ENCODE assay signal across 21 cellular contexts in the genomic region with DNA sequence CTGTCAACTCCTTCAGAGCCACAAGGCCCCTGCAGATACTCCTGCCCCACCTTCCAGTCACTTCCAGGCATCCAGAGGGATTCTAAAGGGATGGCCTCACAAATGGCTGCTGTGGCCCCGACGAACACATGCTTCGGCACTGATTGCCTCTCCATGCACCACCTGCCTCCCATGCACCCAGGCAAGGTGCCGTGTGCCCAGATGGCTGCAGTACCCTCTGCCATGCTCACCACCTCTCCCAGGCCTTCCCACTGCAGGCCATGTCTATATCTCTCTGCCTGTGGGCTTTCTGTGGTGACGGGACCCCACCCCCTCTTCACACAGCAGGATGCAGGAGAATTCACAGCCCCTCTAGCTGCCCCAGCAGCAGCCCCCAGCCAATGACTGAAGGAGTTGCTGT. TPM values are rescaled to one million over a fixed set of nuclear protein-coding genes. Genes with fewer than 3 reads are reported as not detected.
DNase-seq lines count a peak whose midpoint lies in the region; ATAC-seq, FAIRE-seq and TF ChIP-seq lines count a peak whose summit lies in the region.
"Had no signal": no experiment of that assay in that cellular context is flagged by ENCODE, and none has a peak within 500 bp of the region (broad histone marks: within the 10 kb centered on the region; RNA-seq: fewer than 3 reads in every experiment).

No MANE protein-coding gene starts in this region.

- no peak overlapping the region for H3K56ac ChIP-seq in IMR-90 (ENCODE audit: extremely low read depth, insufficient read depth, low read length)

- H3K36me3 ChIP-seq in IMR-90 (ENCODE audit: control insufficient read depth, insufficient read depth, low read length) (no peaks in the 10 kb centered on the region), neuronal stem cell (replicated peaks in 1 of 2; ENCODE audit: control insufficient read depth in 2 of 2, insufficient read depth in 2 of 2, low read length in 2 of 2) (no peaks in the 10 kb centered on the region)

- no peak overlapping the region for H3K9ac ChIP-seq in IMR-90 (ENCODE audit: low read depth, low read length)
- no peak overlapping the region for H3K9ac ChIP-seq in neuronal stem cell (ENCODE audit: low read depth, low read length, poor library complexity)
- H3K9ac ChIP-seq: GM23248 had no signal

- H2BK12ac ChIP-seq in neuronal stem cell (ENCODE audit: low read length): no peak overlapping the region

- in situ Hi-C loops in IMR-90 (cut with MboI; ENCODE audit: low sequenced_read_pairs): no loop called here

- H2AFZ ChIP-seq in IMR-90 (replicated peaks; ENCODE audit: low read length, poor library complexity): peak overlapping the region; percentile 43
- no peak overlapping the region for H2AFZ ChIP-seq in neuronal stem cell (ENCODE audit: low read length)
- H2AFZ ChIP-seq: GM23248 had no signal

- no peaks in the 10 kb centered on the region for H3K9me1 ChIP-seq in IMR-90 (ENCODE audit: insufficient read depth, low read length)

- H3K9me3 ChIP-seq in IMR-90 (ENCODE audit: control insufficient read depth, insufficient read depth, low read length) (no peaks in the 10 kb centered on the region), neuronal stem cell (replicated peaks in 1 of 2; ENCODE audit: control insufficient read depth in 2 of 2, insufficient read depth in 1 of 2, low read depth in 1 of 2, low read length in 2 of 2) (no peaks in the 10 kb centered on the region)

- TF ChIP-seq POLR2A in IMR-90 (IDR thresholded peaks at IDR 0.05; ENCODE audit: low read depth, low read length): no peak

- H3K14ac ChIP-seq in IMR-90 (replicated peaks; ENCODE audit: low read depth, low read length) (no peak overlapping the region), neuronal stem cell (ENCODE audit: low read length) (no peak overlapping the region)

- intact Hi-C loops in IMR-90 (cut with micrococcal nuclease): no loop called here
- intact Hi-C loops in left ventricle myocardium superior (cut with micrococcal nuclease): no loop called here

- no peaks in the 10 kb centered on the region for H3K4me1 ChIP-seq in IMR-90 (ENCODE audit: control insufficient read depth, insufficient read depth, low read length)
- peaks cover 0 to 1% of the 10 kb centered on the region in 2 donors for H3K4me1 ChIP-seq in neuronal stem cell (ENCODE audit: control insufficient read depth in 2 of 2, insufficient read depth in 1 of 2, low read depth in 1 of 2, low read length in 2 of 2)

- H3K18ac ChIP-seq in IMR-90 (ENCODE audit: low read depth, low read length): no peak overlapping the region
- H3K18ac ChIP-seq in neuronal stem cell (ENCODE audit: low read length): peak overlapping the region; percentile 58

- H4K91ac ChIP-seq in IMR-90 (ENCODE audit: insufficient read depth, low read depth, low read length) (no peak overlapping the region), neuronal stem cell (ENCODE audit: low read depth, low read length, poor library complexity) (no peak overlapping the region)

- no peaks in the 10 kb centered on the region for H4K20me1 ChIP-seq in IMR-90 (ENCODE audit: insufficient read depth, low read length)

- no peak overlapping the region for H2BK5ac ChIP-seq in IMR-90 (ENCODE audit: low read depth, low read length, poor library complexity, severe bottlenecking)
- H2BK5ac ChIP-seq in neuronal stem cell (ENCODE audit: low read length): no peak overlapping the region

- H2BK20ac ChIP-seq in IMR-90 (ENCODE audit: low read depth, low read length): no peak overlapping the region

- DNase-seq in HTR-8/SVneo (ENCODE audit: insufficient read length, low spot score) (no peak), IMR-90 (no peak), left ventricle myocardium superior (no peak), neuronal stem cell (ENCODE audit: low spot score) (no peak), T-helper 1 cell (no peak), GM20000 (ENCODE audit: low spot score) (no peak)
- DNase-seq: C1 segment of cervical spinal cord; Calu3; CD4-positive, alpha-beta memory T cell; COR-L47; DMS53; DMS79 treated with DMSO at 0.1 percent for 48 hours; GF-D8; GM23248; H7; HCEC 1CT had no signal

- no peak for TF ChIP-seq RAD21 in IMR-90 (IDR thresholded peaks at IDR 0.05; ENCODE audit: low read length)

- POLR2A ChIA-PET in IMR-90 (lab: Charles Lee; ENCODE audit: unreplicated experiment): no interaction called here

- H3K4me3 ChIP-seq in IMR-90 (ENCODE audit: insufficient read depth, low read depth, low read length) (no peak overlapping the region), neuronal stem cell (ENCODE audit: low read length in 2 of 2) (no peak overlapping the region)
- H3K4me3 ChIP-seq: GM23248 had no signal

- H2BK15ac ChIP-seq in IMR-90 (ENCODE audit: low read depth, low read length) (no peak overlapping the region), neuronal stem cell (ENCODE audit: low read length) (no peak overlapping the region)

- FAIRE-seq in HTR-8/SVneo (lab: Jason Lieb, UNC): peak; percentile 63
- FAIRE-seq: GM12891, GM18507, GM19239, H1 had no signal

- no peaks in the 10 kb centered on the region for H3K79me1 ChIP-seq in IMR-90 (ENCODE audit: low read depth in 1 of 2, low read length in 2 of 2)
- no peaks in the 10 kb centered on the region for H3K79me1 ChIP-seq in neuronal stem cell (ENCODE audit: low read depth, low read length)

- H4K8ac ChIP-seq in IMR-90 (ENCODE audit: low read depth in 2 of 2, low read length in 2 of 2) (no peak overlapping the region), neuronal stem cell (ENCODE audit: low read depth, low read length) (no peak overlapping the region)

- TF ChIP-seq CTCF in IMR-90 (conservative IDR thresholded peaks at IDR 0.05; ENCODE audit: low read depth, low read length): no peak
- no peak for TF ChIP-seq CTCF in GM20000 (IDR thresholded peaks at IDR 0.05; ENCODE audit: extremely low read depth, missing control alignments)

- no peak overlapping the region for H2AK9ac ChIP-seq in IMR-90 (replicated peaks; ENCODE audit: low read depth, low read length, poor library complexity)

- H3K4me2 ChIP-seq in IMR-90 (ENCODE audit: low read depth, low read length): no peak overlapping the region
- H3K4me2 ChIP-seq in neuronal stem cell (ENCODE audit: insufficient read depth, low read length, poor library complexity, severe bottlenecking): no peak overlapping the region

- no TSS peak for BruUV-seq in IMR-90 (replicated peaks; lab: Mats Ljungman, UMichigan)

- H2AK5ac ChIP-seq in IMR-90 (ENCODE audit: low read depth, low read length) (no peak overlapping the region), neuronal stem cell (ENCODE audit: low read depth, low read length) (no peak overlapping the region)

- H3K23ac ChIP-seq in IMR-90 (ENCODE audit: low read depth, low read length) (no peak overlapping the region), neuronal stem cell (ENCODE audit: low read depth, low read length, poor library complexity) (no peak overlapping the region)

- H3K27me3 ChIP-seq in IMR-90 (ENCODE audit: control insufficient read depth, insufficient read depth, low read length) (peaks cover 4% of the 10 kb centered on the region), neuronal stem cell (ENCODE audit: control insufficient read depth in 3 of 3, insufficient read depth in 3 of 3, low read depth in 1 of 3, low read length in 3 of 3) (peaks cover 0 to 23% (median 0%) of the 10 kb centered on the region in 3 experiments)

- WGBS in IMR-90 (ENCODE audit: extremely low coverage in 2 of 2, insufficient read length in 1 of 2), 2 experiments: 70% methylated on average over 3 of the region's 5 CpGs; no CpG with 5 or more reads in 1 of the 2 experiments
- WGBS in neuronal stem cell (ENCODE audit: extremely low coverage in 2 of 2, insufficient read length in 2 of 2, insufficient replicate concordance in 1 of 2), 2 donors: no CpG with 5 or more reads among the region's 5 CpGs

- H2BK120ac ChIP-seq in IMR-90 (ENCODE audit: low read depth, low read length) (no peak overlapping the region), neuronal stem cell (ENCODE audit: low read depth, low read length) (no peak overlapping the region)

- H3K4ac ChIP-seq in IMR-90 (ENCODE audit: low read depth, low read length) (no peak overlapping the region), neuronal stem cell (ENCODE audit: low read length) (no peak overlapping the region)

- CTCF ChIA-PET in IMR-90 (lab: Yijun Ruan, JAX): no interaction called here

- H3K27ac ChIP-seq in IMR-90 (ENCODE audit: insufficient read depth, low read length) (no peak overlapping the region), neuronal stem cell (replicated peaks; ENCODE audit: low read length) (no peak overlapping the region)
- H3K27ac ChIP-seq: GM23248 had no signal

- H4K5ac ChIP-seq in IMR-90 (ENCODE audit: low read depth, low read length): no peak overlapping the region

- ATAC-seq in IMR-90 (ENCODE audit: low read depth) (no peak), left ventricle myocardium superior (peak; percentile 15), HG02588 (IDR thresholded peaks at IDR 0.05; ENCODE audit: unreplicated experiment) (no peak)

- dilution Hi-C loops in IMR-90 (cut with HindIII; ENCODE audit: low sequenced_read_pairs, unreplicated experiment): no loop called here

TF ChIP-seq in IMR-90, 13 proteins besides CTCF, POLR2A, EP300 and RAD21 (continues in another document):
- TF ChIP-seq, protein P1, sequence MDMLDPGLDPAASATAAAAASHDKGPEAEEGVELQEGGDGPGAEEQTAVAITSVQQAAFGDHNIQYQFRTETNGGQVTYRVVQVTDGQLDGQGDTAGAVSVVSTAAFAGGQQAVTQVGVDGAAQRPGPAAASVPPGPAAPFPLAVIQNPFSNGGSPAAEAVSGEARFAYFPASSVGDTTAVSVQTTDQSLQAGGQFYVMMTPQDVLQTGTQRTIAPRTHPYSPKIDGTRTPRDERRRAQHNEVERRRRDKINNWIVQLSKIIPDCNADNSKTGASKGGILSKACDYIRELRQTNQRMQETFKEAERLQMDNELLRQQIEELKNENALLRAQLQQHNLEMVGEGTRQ (IDR thresholded peaks at IDR 0.05; ENCODE audit: low read depth, low read length): no peak
- TF ChIP-seq FOS (IDR thresholded peaks at IDR 0.05; ENCODE audit: low read depth, low read length): no peak
- no peak for TF ChIP-seq BHLHE40 (IDR thresholded peaks at IDR 0.05; ENCODE audit: low read depth, low read length)
- TF ChIP-seq MAZ (IDR thresholded peaks at IDR 0.05; ENCODE audit: borderline replicate concordance, low read depth, low read length): no peak

RNA-seq across cellular contexts. Expression of a gene that starts 27.9 kb away (rescaled TPM):
- total RNA-seq in IMR-90 (2012; rRNA removed) (3.2 and 3.3 TPM in 2 replicates), left ventricle myocardium superior (7.0 TPM)
- polyA plus RNA-seq in IMR-90 (2012; rRNA removed): 4.5 and 4.8 TPM in 2 replicates
- 2.0 and 4.8 TPM in 2 replicates for polyA plus RNA-seq in IMR-90 (2012; cell fraction: cytosol; rRNA removed)
- 7.1 and 14.6 TPM in 2 replicates for polyA plus RNA-seq in IMR-90 (2012; cell fraction: nucleus; rRNA removed; ENCODE audit: low replicate concordance)
- 12.5 TPM for polyA plus RNA-seq in neuronal stem cell (2013, experiment 1 of 2)
- polyA plus RNA-seq in neuronal stem cell (2013, experiment 2 of 2): 11.8 TPM
